1 cellular context compared by ENCODE assay signal in the genomic region with DNA sequence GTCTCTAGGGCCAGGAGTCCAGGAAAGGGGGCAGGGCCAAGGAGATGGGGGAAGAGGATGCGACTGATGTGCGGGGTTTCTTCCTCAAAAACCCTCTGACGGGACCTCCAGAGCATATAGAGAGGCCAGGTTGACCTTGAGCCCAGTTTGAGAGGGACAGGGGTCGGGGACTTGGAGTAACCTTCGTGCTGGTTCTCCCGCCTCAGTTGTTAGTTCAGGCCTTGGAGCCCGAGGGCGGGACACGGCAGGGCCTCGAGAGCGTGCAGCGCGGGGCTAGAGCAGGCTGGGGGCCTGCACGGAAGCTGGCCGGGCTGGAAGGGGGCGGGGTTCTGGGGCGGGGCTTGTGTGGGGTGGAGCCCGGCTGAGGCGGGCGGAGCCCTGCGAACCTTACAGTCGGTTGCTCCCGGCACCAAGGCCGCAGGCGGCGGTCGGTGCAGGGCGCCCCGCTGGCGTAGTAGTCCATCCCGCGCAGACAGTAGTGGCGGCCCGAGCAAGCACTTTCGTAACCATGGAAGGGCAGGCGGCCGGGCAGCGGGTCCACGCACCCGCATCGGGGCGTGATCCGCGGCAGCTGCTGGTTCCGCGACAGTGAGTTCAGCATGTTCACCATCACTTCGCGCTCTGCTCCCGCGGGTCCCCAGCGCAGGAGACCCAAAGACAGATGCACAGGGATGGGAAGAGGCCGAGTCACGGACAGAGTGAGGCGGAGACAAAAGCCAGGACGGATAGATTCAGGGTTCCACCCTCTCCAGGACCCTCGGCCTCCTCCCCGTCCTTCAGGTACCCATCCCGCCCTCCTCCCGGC.
TF ChIP-seq lines count a peak whose summit lies in the region.

No MANE protein-coding gene starts in this region.

TF ChIP-seq in HepG2, 621 proteins besides CTCF, POLR2A, EP300 and RAD21 (continues in another document):
- TF ChIP-seq ZNF333 (CRISPR knock-in tag; IDR thresholded peaks at IDR 0.05; ENCODE audit: borderline replicate concordance) (no peak), HNRNPUL1 (IDR thresholded peaks at IDR 0.05; ENCODE audit: low read depth, low read length) (no peak), ZFY (CRISPR knock-in tag; IDR thresholded peaks at IDR 0.05) (peak; percentile 94), KLF6 (CRISPR knock-in tag; IDR thresholded peaks at IDR 0.05) (peak; percentile 56; the same call in 1 of the 2 replicates), GFI1 (CRISPR knock-in tag; IDR thresholded peaks at IDR 0.05; ENCODE audit: borderline replicate concordance) (no peak; the same call in 1 of the 2 replicates), JUN (CRISPR knock-in tag; IDR thresholded peaks at IDR 0.05) (no peak), ZFP36 (IDR thresholded peaks at IDR 0.05; ENCODE audit: borderline replicate concordance, low read depth, low read length, partially characterized antibody) (no peak), ARID2 (CRISPR knock-in tag; IDR thresholded peaks at IDR 0.05; ENCODE audit: borderline replicate concordance) (no peak), ZNF75D (CRISPR knock-in tag; IDR thresholded peaks at IDR 0.05; ENCODE audit: borderline replicate concordance) (peak; percentile 42; the same call in 1 of the 2 replicates), NFYC (CRISPR knock-in tag; IDR thresholded peaks at IDR 0.05) (no peak), ZFAT (CRISPR knock-in tag; conservative IDR thresholded peaks at IDR 0.05) (peak; percentile 92), MED13 (CRISPR knock-in tag; IDR thresholded peaks at IDR 0.05) (peak; percentile 76), MTA3 (CRISPR knock-in tag; IDR thresholded peaks at IDR 0.05) (no peak), ARNTL (CRISPR knock-in tag; IDR thresholded peaks at IDR 0.05) (no peak), RORA (CRISPR knock-in tag; IDR thresholded peaks at IDR 0.05) (no peak), TAF1 (CRISPR knock-in tag; IDR thresholded peaks at IDR 0.05) (peak; percentile 59; the same call in 1 of the 2 replicates), ZNF577 (CRISPR knock-in tag; IDR thresholded peaks at IDR 0.05; ENCODE audit: borderline replicate concordance, low read depth) (no peak), MED1 (CRISPR knock-in tag; IDR thresholded peaks at IDR 0.05) (no peak), ZFP82 (CRISPR knock-in tag; IDR thresholded peaks at IDR 0.05; ENCODE audit: borderline replicate concordance) (peak; percentile 71; the same call in 1 of the 2 replicates), HOXD1 (CRISPR knock-in tag; IDR thresholded peaks at IDR 0.05) (no peak), KDM4B (CRISPR knock-in tag; IDR thresholded peaks at IDR 0.05) (peak; percentile 47; the same call in 1 of the 2 replicates), ZBTB3 (CRISPR knock-in tag; IDR thresholded peaks at IDR 0.05; ENCODE audit: borderline replicate concordance, low read depth) (no peak; the same call in 1 of the 2 replicates), ZNF572 (CRISPR knock-in tag; IDR thresholded peaks at IDR 0.05) (no peak), ATRX (CRISPR knock-in tag; IDR thresholded peaks at IDR 0.05; ENCODE audit: borderline replicate concordance) (no peak), ZNF660 (CRISPR knock-in tag; IDR thresholded peaks at IDR 0.05; ENCODE audit: borderline replicate concordance, low read depth) (no peak), ZIK1 (CRISPR knock-in tag; IDR thresholded peaks at IDR 0.05; ENCODE audit: borderline replicate concordance, low read depth) (peak; percentile 86; the same call in 1 of the 2 replicates), RARA (CRISPR knock-in tag; IDR thresholded peaks at IDR 0.05) (peak; percentile 63), MEIS1 (CRISPR knock-in tag; IDR thresholded peaks at IDR 0.05; ENCODE audit: borderline replicate concordance) (no peak)
- TF ChIP-seq, protein P1, sequence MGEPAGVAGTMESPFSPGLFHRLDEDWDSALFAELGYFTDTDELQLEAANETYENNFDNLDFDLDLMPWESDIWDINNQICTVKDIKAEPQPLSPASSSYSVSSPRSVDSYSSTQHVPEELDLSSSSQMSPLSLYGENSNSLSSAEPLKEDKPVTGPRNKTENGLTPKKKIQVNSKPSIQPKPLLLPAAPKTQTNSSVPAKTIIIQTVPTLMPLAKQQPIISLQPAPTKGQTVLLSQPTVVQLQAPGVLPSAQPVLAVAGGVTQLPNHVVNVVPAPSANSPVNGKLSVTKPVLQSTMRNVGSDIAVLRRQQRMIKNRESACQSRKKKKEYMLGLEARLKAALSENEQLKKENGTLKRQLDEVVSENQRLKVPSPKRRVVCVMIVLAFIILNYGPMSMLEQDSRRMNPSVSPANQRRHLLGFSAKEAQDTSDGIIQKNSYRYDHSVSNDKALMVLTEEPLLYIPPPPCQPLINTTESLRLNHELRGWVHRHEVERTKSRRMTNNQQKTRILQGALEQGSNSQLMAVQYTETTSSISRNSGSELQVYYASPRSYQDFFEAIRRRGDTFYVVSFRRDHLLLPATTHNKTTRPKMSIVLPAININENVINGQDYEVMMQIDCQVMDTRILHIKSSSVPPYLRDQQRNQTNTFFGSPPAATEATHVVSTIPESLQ (CRISPR knock-in tag; conservative IDR thresholded peaks at IDR 0.05) = no peak
- TF ChIP-seq, protein P2, sequence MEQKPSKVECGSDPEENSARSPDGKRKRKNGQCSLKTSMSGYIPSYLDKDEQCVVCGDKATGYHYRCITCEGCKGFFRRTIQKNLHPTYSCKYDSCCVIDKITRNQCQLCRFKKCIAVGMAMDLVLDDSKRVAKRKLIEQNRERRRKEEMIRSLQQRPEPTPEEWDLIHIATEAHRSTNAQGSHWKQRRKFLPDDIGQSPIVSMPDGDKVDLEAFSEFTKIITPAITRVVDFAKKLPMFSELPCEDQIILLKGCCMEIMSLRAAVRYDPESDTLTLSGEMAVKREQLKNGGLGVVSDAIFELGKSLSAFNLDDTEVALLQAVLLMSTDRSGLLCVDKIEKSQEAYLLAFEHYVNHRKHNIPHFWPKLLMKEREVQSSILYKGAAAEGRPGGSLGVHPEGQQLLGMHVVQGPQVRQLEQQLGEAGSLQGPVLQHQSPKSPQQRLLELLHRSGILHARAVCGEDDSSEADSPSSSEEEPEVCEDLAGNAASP (CRISPR knock-in tag; IDR thresholded peaks at IDR 0.05; ENCODE audit: borderline replicate concordance) = no peak
- TF ChIP-seq, protein P3, sequence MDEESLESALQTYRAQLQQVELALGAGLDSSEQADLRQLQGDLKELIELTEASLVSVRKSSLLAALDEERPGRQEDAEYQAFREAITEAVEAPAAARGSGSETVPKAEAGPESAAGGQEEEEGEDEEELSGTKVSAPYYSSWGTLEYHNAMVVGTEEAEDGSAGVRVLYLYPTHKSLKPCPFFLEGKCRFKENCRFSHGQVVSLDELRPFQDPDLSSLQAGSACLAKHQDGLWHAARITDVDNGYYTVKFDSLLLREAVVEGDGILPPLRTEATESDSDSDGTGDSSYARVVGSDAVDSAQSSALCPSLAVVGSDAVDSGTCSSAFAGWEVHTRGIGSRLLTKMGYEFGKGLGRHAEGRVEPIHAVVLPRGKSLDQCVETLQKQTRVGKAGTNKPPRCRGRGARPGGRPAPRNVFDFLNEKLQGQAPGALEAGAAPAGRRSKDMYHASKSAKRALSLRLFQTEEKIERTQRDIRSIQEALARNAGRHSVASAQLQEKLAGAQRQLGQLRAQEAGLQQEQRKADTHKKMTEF (CRISPR knock-in tag; IDR thresholded peaks at IDR 0.05) = peak; percentile 53; the same call in 1 of the 2 replicates
- TF ChIP-seq, protein P4, sequence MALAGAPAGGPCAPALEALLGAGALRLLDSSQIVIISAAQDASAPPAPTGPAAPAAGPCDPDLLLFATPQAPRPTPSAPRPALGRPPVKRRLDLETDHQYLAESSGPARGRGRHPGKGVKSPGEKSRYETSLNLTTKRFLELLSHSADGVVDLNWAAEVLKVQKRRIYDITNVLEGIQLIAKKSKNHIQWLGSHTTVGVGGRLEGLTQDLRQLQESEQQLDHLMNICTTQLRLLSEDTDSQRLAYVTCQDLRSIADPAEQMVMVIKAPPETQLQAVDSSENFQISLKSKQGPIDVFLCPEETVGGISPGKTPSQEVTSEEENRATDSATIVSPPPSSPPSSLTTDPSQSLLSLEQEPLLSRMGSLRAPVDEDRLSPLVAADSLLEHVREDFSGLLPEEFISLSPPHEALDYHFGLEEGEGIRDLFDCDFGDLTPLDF (CRISPR knock-in tag; IDR thresholded peaks at IDR 0.05) = peak; percentile 25; the same call in 1 of the 2 replicates
- TF ChIP-seq, protein P5, sequence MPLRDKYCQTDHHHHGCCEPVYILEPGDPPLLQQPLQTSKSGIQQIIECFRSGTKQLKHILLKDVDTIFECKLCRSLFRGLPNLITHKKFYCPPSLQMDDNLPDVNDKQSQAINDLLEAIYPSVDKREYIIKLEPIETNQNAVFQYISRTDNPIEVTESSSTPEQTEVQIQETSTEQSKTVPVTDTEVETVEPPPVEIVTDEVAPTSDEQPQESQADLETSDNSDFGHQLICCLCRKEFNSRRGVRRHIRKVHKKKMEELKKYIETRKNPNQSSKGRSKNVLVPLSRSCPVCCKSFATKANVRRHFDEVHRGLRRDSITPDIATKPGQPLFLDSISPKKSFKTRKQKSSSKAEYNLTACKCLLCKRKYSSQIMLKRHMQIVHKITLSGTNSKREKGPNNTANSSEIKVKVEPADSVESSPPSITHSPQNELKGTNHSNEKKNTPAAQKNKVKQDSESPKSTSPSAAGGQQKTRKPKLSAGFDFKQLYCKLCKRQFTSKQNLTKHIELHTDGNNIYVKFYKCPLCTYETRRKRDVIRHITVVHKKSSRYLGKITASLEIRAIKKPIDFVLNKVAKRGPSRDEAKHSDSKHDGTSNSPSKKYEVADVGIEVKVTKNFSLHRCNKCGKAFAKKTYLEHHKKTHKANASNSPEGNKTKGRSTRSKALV (CRISPR knock-in tag; IDR thresholded peaks at IDR 0.05) = no peak; the same call in 1 of the 2 replicates
- TF ChIP-seq, protein P6, sequence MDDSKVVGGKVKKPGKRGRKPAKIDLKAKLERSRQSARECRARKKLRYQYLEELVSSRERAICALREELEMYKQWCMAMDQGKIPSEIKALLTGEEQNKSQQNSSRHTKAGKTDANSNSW (CRISPR knock-in tag; IDR thresholded peaks at IDR 0.05; ENCODE audit: borderline replicate concordance) = peak; percentile 16; the same call in 1 of the 2 replicates
- TF ChIP-seq, protein P7, sequence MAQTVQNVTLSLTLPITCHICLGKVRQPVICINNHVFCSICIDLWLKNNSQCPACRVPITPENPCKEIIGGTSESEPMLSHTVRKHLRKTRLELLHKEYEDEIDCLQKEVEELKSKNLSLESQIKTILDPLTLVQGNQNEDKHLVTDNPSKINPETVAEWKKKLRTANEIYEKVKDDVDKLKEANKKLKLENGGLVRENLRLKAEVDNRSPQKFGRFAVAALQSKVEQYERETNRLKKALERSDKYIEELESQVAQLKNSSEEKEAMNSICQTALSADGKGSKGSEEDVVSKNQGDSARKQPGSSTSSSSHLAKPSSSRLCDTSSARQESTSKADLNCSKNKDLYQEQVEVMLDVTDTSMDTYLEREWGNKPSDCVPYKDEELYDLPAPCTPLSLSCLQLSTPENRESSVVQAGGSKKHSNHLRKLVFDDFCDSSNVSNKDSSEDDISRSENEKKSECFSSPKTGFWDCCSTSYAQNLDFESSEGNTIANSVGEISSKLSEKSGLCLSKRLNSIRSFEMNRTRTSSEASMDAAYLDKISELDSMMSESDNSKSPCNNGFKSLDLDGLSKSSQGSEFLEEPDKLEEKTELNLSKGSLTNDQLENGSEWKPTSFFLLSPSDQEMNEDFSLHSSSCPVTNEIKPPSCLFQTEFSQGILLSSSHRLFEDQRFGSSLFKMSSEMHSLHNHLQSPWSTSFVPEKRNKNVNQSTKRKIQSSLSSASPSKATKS (CRISPR knock-in tag; IDR thresholded peaks at IDR 0.05) = peak; percentile 70; the same call in 1 of the 2 replicates
- TF ChIP-seq, protein P8, sequence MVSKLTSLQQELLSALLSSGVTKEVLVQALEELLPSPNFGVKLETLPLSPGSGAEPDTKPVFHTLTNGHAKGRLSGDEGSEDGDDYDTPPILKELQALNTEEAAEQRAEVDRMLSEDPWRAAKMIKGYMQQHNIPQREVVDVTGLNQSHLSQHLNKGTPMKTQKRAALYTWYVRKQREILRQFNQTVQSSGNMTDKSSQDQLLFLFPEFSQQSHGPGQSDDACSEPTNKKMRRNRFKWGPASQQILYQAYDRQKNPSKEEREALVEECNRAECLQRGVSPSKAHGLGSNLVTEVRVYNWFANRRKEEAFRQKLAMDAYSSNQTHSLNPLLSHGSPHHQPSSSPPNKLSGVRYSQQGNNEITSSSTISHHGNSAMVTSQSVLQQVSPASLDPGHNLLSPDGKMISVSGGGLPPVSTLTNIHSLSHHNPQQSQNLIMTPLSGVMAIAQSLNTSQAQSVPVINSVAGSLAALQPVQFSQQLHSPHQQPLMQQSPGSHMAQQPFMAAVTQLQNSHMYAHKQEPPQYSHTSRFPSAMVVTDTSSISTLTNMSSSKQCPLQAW (CRISPR knock-in tag; IDR thresholded peaks at IDR 0.05) = peak; percentile 37; the same call in 1 of the 2 replicates
- TF ChIP-seq, protein P9, sequence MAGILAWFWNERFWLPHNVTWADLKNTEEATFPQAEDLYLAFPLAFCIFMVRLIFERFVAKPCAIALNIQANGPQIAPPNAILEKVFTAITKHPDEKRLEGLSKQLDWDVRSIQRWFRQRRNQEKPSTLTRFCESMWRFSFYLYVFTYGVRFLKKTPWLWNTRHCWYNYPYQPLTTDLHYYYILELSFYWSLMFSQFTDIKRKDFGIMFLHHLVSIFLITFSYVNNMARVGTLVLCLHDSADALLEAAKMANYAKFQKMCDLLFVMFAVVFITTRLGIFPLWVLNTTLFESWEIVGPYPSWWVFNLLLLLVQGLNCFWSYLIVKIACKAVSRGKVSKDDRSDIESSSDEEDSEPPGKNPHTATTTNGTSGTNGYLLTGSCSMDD (CRISPR knock-in tag; IDR thresholded peaks at IDR 0.05) = no peak
- TF ChIP-seq, protein P10, sequence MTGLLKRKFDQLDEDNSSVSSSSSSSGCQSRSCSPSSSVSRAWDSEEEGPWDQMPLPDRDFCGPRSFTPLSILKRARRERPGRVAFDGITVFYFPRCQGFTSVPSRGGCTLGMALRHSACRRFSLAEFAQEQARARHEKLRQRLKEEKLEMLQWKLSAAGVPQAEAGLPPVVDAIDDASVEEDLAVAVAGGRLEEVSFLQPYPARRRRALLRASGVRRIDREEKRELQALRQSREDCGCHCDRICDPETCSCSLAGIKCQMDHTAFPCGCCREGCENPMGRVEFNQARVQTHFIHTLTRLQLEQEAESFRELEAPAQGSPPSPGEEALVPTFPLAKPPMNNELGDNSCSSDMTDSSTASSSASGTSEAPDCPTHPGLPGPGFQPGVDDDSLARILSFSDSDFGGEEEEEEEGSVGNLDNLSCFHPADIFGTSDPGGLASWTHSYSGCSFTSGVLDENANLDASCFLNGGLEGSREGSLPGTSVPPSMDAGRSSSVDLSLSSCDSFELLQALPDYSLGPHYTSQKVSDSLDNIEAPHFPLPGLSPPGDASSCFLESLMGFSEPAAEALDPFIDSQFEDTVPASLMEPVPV (CRISPR knock-in tag; IDR thresholded peaks at IDR 0.05) = peak; percentile 93
- TF ChIP-seq, protein P11, sequence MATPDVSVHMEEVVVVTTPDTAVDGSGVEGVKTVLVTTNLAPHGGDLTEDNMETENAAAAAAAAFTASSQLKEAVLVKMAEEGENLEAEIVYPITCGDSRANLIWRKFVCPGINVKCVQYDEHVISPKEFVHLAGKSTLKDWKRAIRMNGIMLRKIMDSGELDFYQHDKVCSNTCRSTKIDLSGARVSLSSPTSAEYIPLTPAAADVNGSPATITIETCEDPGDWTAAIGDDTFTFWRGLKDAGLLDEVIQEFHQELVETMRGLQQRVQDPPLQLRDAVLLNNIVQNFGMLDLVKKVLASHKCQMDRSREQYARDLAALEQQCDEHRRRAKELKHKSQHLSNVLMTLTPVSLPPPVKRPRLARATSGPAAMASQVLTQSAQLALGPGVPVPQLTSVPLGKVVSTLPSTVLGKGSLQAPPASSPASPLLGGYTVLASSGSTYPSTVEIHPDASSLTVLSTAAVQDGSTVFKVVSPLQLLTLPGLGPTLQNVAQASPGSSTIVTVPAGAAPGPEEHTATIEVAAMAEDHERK (CRISPR knock-in tag; IDR thresholded peaks at IDR 0.05; ENCODE audit: low read depth) = no peak
- TF ChIP-seq, protein P12, sequence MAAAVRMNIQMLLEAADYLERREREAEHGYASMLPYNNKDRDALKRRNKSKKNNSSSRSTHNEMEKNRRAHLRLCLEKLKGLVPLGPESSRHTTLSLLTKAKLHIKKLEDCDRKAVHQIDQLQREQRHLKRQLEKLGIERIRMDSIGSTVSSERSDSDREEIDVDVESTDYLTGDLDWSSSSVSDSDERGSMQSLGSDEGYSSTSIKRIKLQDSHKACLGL (CRISPR knock-in tag; IDR thresholded peaks at IDR 0.05) = no peak; the same call in 1 of the 2 replicates
